11 cellular contexts compared by ENCODE assay signal in genomic region chr3:114308830-114309229, GRCh38. TPM values are rescaled to one million over a fixed set of nuclear protein-coding genes. Genes with fewer than 3 reads are reported as not detected.
DNase-seq lines count a peak whose midpoint lies in the region; ATAC-seq, FAIRE-seq and TF ChIP-seq lines count a peak whose summit lies in the region.
"Had no signal": no experiment of that assay in that cellular context is flagged by ENCODE, and none has a peak within 500 bp of the region (broad histone marks: within the 10 kb centered on the region; RNA-seq: fewer than 3 reads in every experiment).

No MANE protein-coding gene starts in this region.

- peak; percentile 82 for ATAC-seq in CD8-positive, alpha-beta T cell
- peak; percentile 82 for ATAC-seq in GM21619 (IDR thresholded peaks at IDR 0.05; ENCODE audit: unreplicated experiment)
- peak; percentile 97 for ATAC-seq in GM12878

- H3K9me3 ChIP-seq in CD8-positive, alpha-beta T cell (ENCODE audit: low read length), result no peaks in the 10 kb centered on the region
- H3K9me3 ChIP-seq in Peyer's patch (no peaks in the 10 kb centered on the region), GM12878 (replicated peaks; ENCODE audit: control insufficient read depth, insufficient read depth, low read length) (no peaks in the 10 kb centered on the region), SJCRH30 (replicated peaks) (no peaks in the 10 kb centered on the region)
- H3K9me3 ChIP-seq: testis had no signal

- H3K4me2 ChIP-seq in GM12878 (ENCODE audit: control insufficient read depth, insufficient read depth), result peak overlapping the region; percentile 14

- intact Hi-C loops in CD8-positive, alpha-beta T cell (cut with DNase I, micrococcal nuclease), result loop anchor here in 1 of 2 experiments (2.0 kb wide), 2 partner anchors 14 to 18 kb away; partner anchors contain the start of gene TIGIT
- intact Hi-C loops in GM12878 (cut with micrococcal nuclease; ENCODE audit: unreplicated experiment), result no loop called here

- RAD21 ChIA-PET in GM12878 (lab: Charles Lee; ENCODE audit: unreplicated experiment), result interaction anchor here (2.4 to 3.1 kb wide), 3 partner anchors 14 to 19 kb away, joined by 13 to 35 read pairs (median 34); no protein-coding TSS in a partner anchor

- H3K27me3 ChIP-seq in CD8-positive, alpha-beta T cell (ENCODE audit: insufficient read depth, low read length), result no peaks in the 10 kb centered on the region
- no peaks in the 10 kb centered on the region for H3K27me3 ChIP-seq in Peyer's patch
- no peaks in the 10 kb centered on the region for H3K27me3 ChIP-seq in GM12878 (replicated peaks in 1 of 2; ENCODE audit: control insufficient read depth in 2 of 2, insufficient read depth in 2 of 2, low read length in 1 of 2)
- no peaks in the 10 kb centered on the region for H3K27me3 ChIP-seq in SJCRH30
- H3K27me3 ChIP-seq: cardiac muscle cell, testis had no signal

- no peaks in the 10 kb centered on the region for H3K27me3 Mint-ChIP-seq in CD8-positive, alpha-beta T cell (ENCODE audit: low read depth)

- H3K4me1 ChIP-seq in CD8-positive, alpha-beta T cell (ENCODE audit: insufficient read depth, low read length), result peaks cover 30% of the 10 kb centered on the region
- H3K4me1 ChIP-seq in Peyer's patch (no peaks in the 10 kb centered on the region), GM12878 (ENCODE audit: control insufficient read depth, insufficient read depth, low read length) (peaks cover 32% of the 10 kb centered on the region), SJCRH30 (no peaks in the 10 kb centered on the region)
- H3K4me1 ChIP-seq: testis had no signal

- TF ChIP-seq POLR2A in Peyer's patch (IDR thresholded peaks at IDR 0.05), result no peak
- TF ChIP-seq POLR2A in GM12878 (IDR thresholded peaks at IDR 0.05; ENCODE audit: low read depth, low read length), result 0 out of 2 replicates have a peak, but pooled peaks have one; percentile 44

- no peak for TF ChIP-seq RAD21 in GM12878 (IDR thresholded peaks at IDR 0.05; ENCODE audit: insufficient read depth, low read depth, low read length)

- peaks cover 25% of the 10 kb centered on the region for H3K36me3 Mint-ChIP-seq in CD8-positive, alpha-beta T cell

- no peak overlapping the region for H3K4me3 ChIP-seq in CD8-positive, alpha-beta T cell (ENCODE audit: low read depth, low read length)
- H3K4me3 ChIP-seq in Peyer's patch (no peak overlapping the region), GM12878 (no peak overlapping the region), SJCRH30 (no peak overlapping the region)
- H3K4me3 ChIP-seq: cardiac muscle cell, testis had no signal

- H2AFZ ChIP-seq in GM12878 (ENCODE audit: control insufficient read depth, low read depth, low read length), result peak overlapping the region; percentile 74

- in situ Hi-C loops in GM12878 (cut with MboI), result no loop called here

- peaks cover 56% of the 10 kb centered on the region for H3K4me1 Mint-ChIP-seq in CD8-positive, alpha-beta T cell (ENCODE audit: low read depth)

- peak overlapping the region; percentile 87 for H3K27ac Mint-ChIP-seq in CD8-positive, alpha-beta T cell

- FAIRE-seq in GM12878 (lab: Jason Lieb, UNC), result peak; percentile 47

- SMC1A ChIA-PET in GM12878 (lab: Charles Lee; ENCODE audit: uncharacterized antibody, unreplicated experiment), result interaction anchor here (1.1 to 5.2 kb wide), 4 partner anchors 9 to 25 kb away, joined by 4 to 73 read pairs (median 27); partner anchors contain the start of gene TIGIT

- no peaks in the 10 kb centered on the region for H4K20me1 ChIP-seq in GM12878 (ENCODE audit: control insufficient read depth, insufficient read depth)

- 0% methylated on average over 5 of the region's 5 CpGs for WGBS in GM12878 (ENCODE audit: insufficient coverage, insufficient replicate concordance, low lambda C conversion rate, missing lambda C conversion rate)

- no peaks in the 10 kb centered on the region for H3K9me3 Mint-ChIP-seq in CD8-positive, alpha-beta T cell

- peak overlapping the region; percentile 55 for H3K27ac ChIP-seq in CD8-positive, alpha-beta T cell (ENCODE audit: low read depth, low read length)
- H3K27ac ChIP-seq in Peyer's patch, result peak overlapping the region; percentile 7 to 79 (median 40)
- peak overlapping the region; percentile 57 for H3K27ac ChIP-seq in GM12878 (ENCODE audit: control insufficient read depth, insufficient read depth)
- H3K27ac ChIP-seq in SJCRH30, result no peak overlapping the region
- H3K27ac ChIP-seq: cardiac muscle cell, testis had no signal

- no peak for TF ChIP-seq CTCF in CD8-positive, alpha-beta T cell (IDR thresholded peaks at IDR 0.05)
- TF ChIP-seq CTCF in Peyer's patch (IDR thresholded peaks at IDR 0.05) (no peak), GM12878 (IDR thresholded peaks at IDR 0.05 in 2 of 3, conservative IDR thresholded peaks at IDR 0.05 in 1 of 3; ENCODE audit: control insufficient read depth in 2 of 3, extremely low read depth in 1 of 3, insufficient read depth in 1 of 3, low read depth in 3 of 3, low read length in 3 of 3) (no peak)

- H3K4me3 Mint-ChIP-seq in CD8-positive, alpha-beta T cell, result peak overlapping the region; percentile 38

- H3K9ac ChIP-seq in GM12878 (ENCODE audit: control insufficient read depth, insufficient read depth, low read length), result peak overlapping the region; percentile 41; the same call in 1 of the 2 replicates

- no peak for TF ChIP-seq EP300 in GM12878 (IDR thresholded peaks at IDR 0.05; ENCODE audit: borderline replicate concordance in 1 of 2, control insufficient read depth in 1 of 2, low read depth in 2 of 2, low read length in 2 of 2)

- CTCF ChIA-PET in CD8-positive, alpha-beta T cell (lab: Charles Lee), result interaction anchor here (5.0 kb wide), 1 partner anchor 18 kb away, joined by 37 read pairs; no protein-coding TSS in a partner anchor
- CTCF ChIA-PET in GM12878 (lab: Yijun Ruan, JAX), result interaction anchor here (1.1 to 7.4 kb wide), 5 partner anchors 11 to 154 kb away, joined by 3 to 78 read pairs (median 19); partner anchors contain the start of gene TIGIT

- H3K36me3 ChIP-seq in CD8-positive, alpha-beta T cell (ENCODE audit: insufficient read depth, low read length), result no peaks in the 10 kb centered on the region
- H3K36me3 ChIP-seq in Peyer's patch (no peaks in the 10 kb centered on the region), GM12878 (ENCODE audit: control insufficient read depth in 2 of 2, insufficient read depth in 2 of 2, low read length in 1 of 2) (no peaks in the 10 kb centered on the region), SJCRH30 (no peaks in the 10 kb centered on the region)
- H3K36me3 ChIP-seq: cardiac muscle cell had no signal

- BruUV-seq in GM12878 (replicated peaks; lab: Mats Ljungman, UMichigan), result no TSS peak

- no peaks in the 10 kb centered on the region for H3K79me2 ChIP-seq in GM12878 (ENCODE audit: control insufficient read depth, insufficient read depth, low read length)

- POLR2A ChIA-PET in CD8-positive, alpha-beta T cell (lab: Charles Lee), result interaction anchor here (1.4 to 5.1 kb wide), 3 partner anchors 12 to 95 kb away, joined by 3 to 40 read pairs (median 14); no protein-coding TSS in a partner anchor
- POLR2A ChIA-PET in GM12878 (lab: Charles Lee), result interaction anchor here (0.6 to 3.1 kb wide), 5 partner anchors 11 to 18 kb away, joined by 3 to 26 read pairs (median 5); no protein-coding TSS in a partner anchor

- peak; percentile 14 to 71 (median 50) for DNase-seq in CD8-positive, alpha-beta T cell
- peak in 2 of 3 donors; percentile 70 to 82 for DNase-seq in Peyer's patch
- no peak for DNase-seq in GM12878 (ENCODE audit: low read depth, low spot score)
- no peak for DNase-seq in SHP77 treated with DMSO at 0.1 percent for 48 hours (lab: John Stamatoyannopoulos, UW)
- no peak for DNase-seq in DMS 273 (lab: John Stamatoyannopoulos, UW; ENCODE audit: unreplicated experiment)
- no peak for DNase-seq in UCSD-AML1 (lab: John Stamatoyannopoulos, UW; ENCODE audit: unreplicated experiment)
- no peak for DNase-seq in SJCRH30
- DNase-seq: testis had no signal

TF ChIP-seq in GM12878, 131 proteins besides CTCF, POLR2A, EP300 and RAD21 (continues in another document):
- TF ChIP-seq SRF (IDR thresholded peaks at IDR 0.05; ENCODE audit: low read depth in 2 of 2, low read length in 2 of 2) (peak in 1 of 2 experiments; percentile 52; a peak in 1 of 4 replicates), LARP7 (IDR thresholded peaks at IDR 0.05) (no peak), IKZF2 (IDR thresholded peaks at IDR 0.05) (peak; percentile 45 to 46), ATF2 (IDR thresholded peaks at IDR 0.05; ENCODE audit: low read length) (peak; percentile 32; the same call in 1 of the 2 replicates), CBX5 (IDR thresholded peaks at IDR 0.05; ENCODE audit: low read depth) (0 out of 2 replicates have a peak, but pooled peaks have one; percentile 87), SMAD1 (IDR thresholded peaks at IDR 0.05; ENCODE audit: low read depth, partially characterized antibody) (no peak)

RNA-seq across cellular contexts. Expression of gene TIGIT, which starts 15.0 kb away (rescaled TPM):
- total RNA-seq in CD8-positive, alpha-beta T cell, result 1 to 10 TPM; 8.7 to 9.8 TPM
- 1 to 10 TPM in 2 of 4 donors, under 1 TPM in 1, not detected in 1; 0.35 to 5.0 (median 2.5) TPM for total RNA-seq in Peyer's patch
- 0.15 TPM in 2 replicates for total RNA-seq in GM12878 (2013; cell fraction: nucleolus; rRNA removed)
- total RNA-seq in GM12878 (2014; rRNA removed), result 0.38 and 0.56 TPM in 2 replicates
- 0.37 and 1.0 TPM in 2 replicates for total RNA-seq in GM12878 (2014; rRNA removed; fragmentation: Illumina TruSeq; extraction: Trizol)
- total RNA-seq in GM12878 (2021), result 0.21 and 0.85 TPM in 2 replicates
- 0.68 TPM for polyA plus RNA-seq in GM12878 (2011; ENCODE audit: low read depth)
- polyA plus RNA-seq in GM12878 (2011; rRNA removed), result 0.08 and 0.23 TPM in 2 replicates
- 0.30 and 0.72 TPM in 2 replicates for polyA plus RNA-seq in GM12878 (2011; cell fraction: cytosol; rRNA removed)
- polyA plus RNA-seq in GM12878 (2011; cell fraction: nucleus; rRNA removed), result 0.51 and 1.3 TPM in 2 replicates
- polyA plus RNA-seq in GM12878 (2012), result 4.8 and 7.2 TPM in 2 replicates
- polyA plus RNA-seq in GM12878 (2014; fragmentation: Illumina TruSeq; extraction: Trizol), result 0.38 and 1.1 TPM in 2 replicates
- polyA plus RNA-seq in GM12878 (2014; fragmentation: Nextera tagmentation; extraction: Ambion mirVana), result 1 to 10 TPM; 2.7 to 4.7 TPM
- 0.50 and 7.2 TPM in 2 replicates for polyA plus RNA-seq in GM12878 (2014; rRNA removed)
- polyA plus RNA-seq in GM12878 (2016; fragmentation: Nextera tagmentation; extraction: Ambion mirVana), result 1 to 10 TPM; 3.1 to 3.8 TPM
- polyA minus RNA-seq in GM12878 (2011; rRNA and poly(A)+ RNA removed), result 0.26 and 0.59 TPM in 2 replicates
- not detected in 2 replicates for polyA minus RNA-seq in GM12878 (2011; cell fraction: cytosol; rRNA and poly(A)+ RNA removed)
- polyA minus RNA-seq in GM12878 (2011; cell fraction: nucleus; rRNA and poly(A)+ RNA removed), result 0.73 and 0.86 TPM in 2 replicates
- total RNA-seq in SJCRH30 (2014; rRNA removed; shearing (Covaris generic)), result 0.05 and 0.08 TPM in 2 replicates
- total RNA-seq: cardiac muscle cell, LHCN-M2 had no signal
- polyA plus RNA-seq: cardiac muscle cell had no signal

Comparison
In these comparisons a context has a peak if more than half of its experiments do, and no peak if none do; other contexts are left out.
1. DNase-seq: peak in CD8-positive, alpha-beta T cell (7 of 7) and Peyer's patch (2 of 3); none in GM12878 (single experiment), SHP77 treated with DMSO at 0.1 percent for 48 hours (single experiment), DMS 273 (single experiment), UCSD-AML1 (single experiment) and SJCRH30 (0 of 2).
2. Peak in every context shown above with its lines, with median percentiles within 50 percentile points of each other: ATAC-seq.